Comparison of ENCODE assay signal across 1 cellular context in genomic region chr6:42050011-42050896, GRCh38.
TF ChIP-seq lines count a peak whose summit lies in the region.

Gene TAF8, plus strand, starts transcription at chr6:42050524. Its CDS starts 18 bp downstream, at chr6:42050542.

TF ChIP-seq in GM12878, 131 proteins besides CTCF, POLR2A, EP300 and RAD21 (continued from another document and continues in another):
- TF ChIP-seq RELB (IDR thresholded peaks at IDR 0.05; ENCODE audit: low read depth) (peak; percentile 95), KAT2A (conservative IDR thresholded peaks at IDR 0.05; ENCODE audit: control insufficient read depth, low read depth, low read length) (no peak), TCF7 (IDR thresholded peaks at IDR 0.05; ENCODE audit: borderline replicate concordance) (peak; percentile 55; the same call in 1 of the 2 replicates), YY1 (IDR thresholded peaks at IDR 0.05; ENCODE audit: low read depth, low read length) (peak; percentile 100), E4F1 (IDR thresholded peaks at IDR 0.05; ENCODE audit: borderline replicate concordance, partially characterized antibody) (peak; percentile 84), FOXM1 (IDR thresholded peaks at IDR 0.05; ENCODE audit: low read depth, low read length) (peak; percentile 47; the same call in 1 of the 2 replicates), ZNF207 (IDR thresholded peaks at IDR 0.05; ENCODE audit: borderline replicate concordance) (peak; percentile 90; the same call in 1 of the 2 replicates), NBN (IDR thresholded peaks at IDR 0.05) (peak; percentile 93), BACH1 (IDR thresholded peaks at IDR 0.05; ENCODE audit: borderline replicate concordance) (peak; percentile 67; the same call in 1 of the 2 replicates), ELK1 (IDR thresholded peaks at IDR 0.05; ENCODE audit: low read depth, low read length) (peak; percentile 65; the same call in 1 of the 2 replicates), ASH2L (IDR thresholded peaks at IDR 0.05; ENCODE audit: borderline replicate concordance, low read depth) (0 out of 2 replicates have a peak, but pooled peaks have one; percentile 35), CREB1 (IDR thresholded peaks at IDR 0.05; ENCODE audit: low read depth) (peak; percentile 86), HDAC2 (IDR thresholded peaks at IDR 0.05) (no peak), BCL11A (IDR thresholded peaks at IDR 0.05; ENCODE audit: low read depth, low read length) (no peak), IRF4 (IDR thresholded peaks at IDR 0.05; ENCODE audit: low read depth, low read length) (no peak), SPI1 (IDR thresholded peaks at IDR 0.05; ENCODE audit: borderline replicate concordance, insufficient read depth, low read depth, low read length) (no peak), NFXL1 (IDR thresholded peaks at IDR 0.05; ENCODE audit: borderline replicate concordance) (no peak), ZNF384 (IDR thresholded peaks at IDR 0.05; ENCODE audit: borderline replicate concordance, low read depth, low read length) (peak; percentile 84), IKZF2 (IDR thresholded peaks at IDR 0.05) (peak in 1 of 2 experiments; percentile 46; a peak in 1 of 4 replicates), PAX5 (IDR thresholded peaks at IDR 0.05; ENCODE audit: borderline replicate concordance, low read depth, low read length) (peak; percentile 7; the same call in 1 of the 2 replicates), SREBF2 (IDR thresholded peaks at IDR 0.05; ENCODE audit: low read length) (no peak), SIN3A (IDR thresholded peaks at IDR 0.05; ENCODE audit: low read depth, low read length) (peak; percentile 94), SMC3 (IDR thresholded peaks at IDR 0.05; ENCODE audit: borderline replicate concordance, low read length) (no peak), RAD51 (IDR thresholded peaks at IDR 0.05) (peak; percentile 91), FOS (IDR thresholded peaks at IDR 0.05; ENCODE audit: borderline replicate concordance, extremely low read depth, insufficient read length) (peak; percentile 8), TCF3 (IDR thresholded peaks at IDR 0.05; ENCODE audit: borderline replicate concordance, insufficient read depth, low read depth, low read length) (peak; percentile 91), SMARCA5 (IDR thresholded peaks at IDR 0.05) (0 out of 2 replicates have a peak, but pooled peaks have one; percentile 39), WRNIP1 (IDR thresholded peaks at IDR 0.05; ENCODE audit: borderline replicate concordance, low read depth, low read length) (peak; percentile 94; the same call in 1 of the 2 replicates), CHD2 (IDR thresholded peaks at IDR 0.05; ENCODE audit: borderline replicate concordance, low read depth, low read length) (peak; percentile 91), KLF5 (IDR thresholded peaks at IDR 0.05; ENCODE audit: partially characterized antibody) (peak; percentile 98), MLLT1 (IDR thresholded peaks at IDR 0.05) (peak; percentile 64; the same call in 1 of the 2 replicates), MEF2A (IDR thresholded peaks at IDR 0.05; ENCODE audit: insufficient read depth, low read depth, low read length) (0 out of 2 replicates have a peak, but pooled peaks have one; percentile 11), CBFB (IDR thresholded peaks at IDR 0.05; ENCODE audit: low read depth) (peak; percentile 94), CHD1 (IDR thresholded peaks at IDR 0.05; ENCODE audit: low read depth, low read length) (peak; percentile 95), PRDM15 (CRISPR knock-in tag; IDR thresholded peaks at IDR 0.05) (no peak), CBX3 (IDR thresholded peaks at IDR 0.05; ENCODE audit: borderline replicate concordance, low read depth) (no peak), POLR2AphosphoS2 (IDR thresholded peaks at IDR 0.05; ENCODE audit: low read depth, low read length) (0 out of 2 replicates have a peak, but pooled peaks have one; percentile 70), LARP7 (IDR thresholded peaks at IDR 0.05) (peak; percentile 95), RFX5 (IDR thresholded peaks at IDR 0.05; ENCODE audit: low read depth, low read length) (no peak; the same call in 1 of the 2 replicates), CBX5 (IDR thresholded peaks at IDR 0.05; ENCODE audit: low read depth) (0 out of 2 replicates have a peak, but pooled peaks have one; percentile 40), PBX3 (IDR thresholded peaks at IDR 0.05; ENCODE audit: insufficient replicate concordance, low read depth, low read length) (peak; percentile 53), MAX (IDR thresholded peaks at IDR 0.05; ENCODE audit: low read depth, low read length) (0 out of 2 replicates have a peak, but pooled peaks have one; percentile 45), ZNF592 (IDR thresholded peaks at IDR 0.05) (no peak), NR2C1 (IDR thresholded peaks at IDR 0.05) (peak; percentile 76), NRF1 (conservative IDR thresholded peaks at IDR 0.05; ENCODE audit: low read depth, low read length) (no peak), PML (IDR thresholded peaks at IDR 0.05; ENCODE audit: low read length) (peak; percentile 87), PKNOX1 (IDR thresholded peaks at IDR 0.05) (peak; percentile 89)
